Comparison of ENCODE assay signal across 22 cellular contexts in genomic region chr1:36622741-36623648, GRCh38.
DNase-seq lines count a peak whose midpoint lies in the region; ATAC-seq, FAIRE-seq and TF ChIP-seq lines count a peak whose summit lies in the region.
"Had no signal": no experiment of that assay in that cellular context is flagged by ENCODE, and none has a peak within 500 bp of the region (broad histone marks: within the 10 kb centered on the region; RNA-seq: fewer than 3 reads in every experiment).

No MANE protein-coding gene starts in this region.

- no peak overlapping the region for H2AFZ ChIP-seq in HepG2 (ENCODE audit: low read length)

- peak overlapping the region; percentile 39 for H3K27ac ChIP-seq in VCaP
- H3K27ac ChIP-seq in HepG2 (ENCODE audit: extremely low read length, insufficient read depth, low read length), result no peak overlapping the region
- no peak overlapping the region for H3K27ac ChIP-seq in spleen
- H3K27ac ChIP-seq: epithelial cell of prostate, left ventricle myocardium inferior, ovary, tibial nerve had no signal

- no TSS peak for BruUV-seq in HepG2 (replicated peaks; lab: Mats Ljungman, UMichigan)

- in situ Hi-C loops in HepG2 (cut with HindIII; ENCODE audit: extremely low pct_ligation_motif_present, low pct_unique_long_range_greater_than_20kb), result no loop called here

- H3K36me3 ChIP-seq in HepG2 (replicated peaks in 1 of 2; ENCODE audit: control insufficient read depth in 1 of 2, insufficient read depth in 2 of 2, low read length in 2 of 2), result no peaks in the 10 kb centered on the region
- H3K36me3 ChIP-seq in spleen, result no peaks in the 10 kb centered on the region
- H3K36me3 ChIP-seq: left ventricle myocardium inferior, ovary, tibial nerve had no signal

- DNase-seq in Jurkat, Clone E6-1 (ENCODE audit: low read depth, low spot score), result peak; percentile 69
- DNase-seq in HepG2 (ENCODE audit: low spot score) (peak; percentile 10), spleen (peak; percentile 41), A172 (ENCODE audit: low spot score) (no peak), H54 (ENCODE audit: insufficient read length, low spot score) (no peak), NCI-H187 (lab: John Stamatoyannopoulos, UW) (no peak)
- DNase-seq: activated naive CD8-positive, alpha-beta T cell treated with anti-CD3 and anti-CD28 coated beads, Interleukin-2, amount 10 ng/mL, durations not matched to agents 7 days and 5 days; CD8-positive, alpha-beta T cell; H7; left ventricle myocardium inferior; naive thymus-derived CD4-positive, alpha-beta T cell; NCI-H1092; NCI-H1930; NCI-H2227 treated with DMSO at 0.1 percent for 48 hours; NCI-H82; ovary; stimulated activated CD8-positive, alpha-beta memory T cell treated with anti-CD3 and anti-CD28 coated beads, Interleukin-4, amount 100 ng/mL, for 48 hours had no signal

- TF ChIP-seq EP300 in HepG2 (IDR thresholded peaks at IDR 0.05; ENCODE audit: low read depth in 2 of 2, low read length in 2 of 2) (no peak), HepG2 (CRISPR knock-in tag; IDR thresholded peaks at IDR 0.05; ENCODE audit: borderline replicate concordance) (no peak)

- 50% methylated on average over 8 of the region's 13 CpGs for WGBS in HepG2 (ENCODE audit: low lambda C conversion rate)
- 27 to 36% (median 31%) methylated on average over 13 of the region's 13 CpGs for WGBS in spleen, 5 donors

- intact Hi-C loops in HepG2 (cut with micrococcal nuclease; ENCODE audit: unreplicated experiment), result no loop called here
- intact Hi-C loops in spleen (cut with DNase I; ENCODE audit: low total_unique reads), result no loop called here

- no peak for TF ChIP-seq RAD21 in HepG2 (CRISPR knock-in tag; IDR thresholded peaks at IDR 0.05)

- H3K4me1 ChIP-seq in HepG2 (ENCODE audit: insufficient read depth, low read length) (no peaks in the 10 kb centered on the region), spleen (no peaks in the 10 kb centered on the region)
- H3K4me1 ChIP-seq: left ventricle myocardium inferior, tibial nerve had no signal

- H3K27me3 ChIP-seq in HepG2 (ENCODE audit: control insufficient read depth in 1 of 2, insufficient read depth in 2 of 2, low read length in 2 of 2), result no peaks in the 10 kb centered on the region
- peaks cover 0 to 53% (median 3%) of the 10 kb centered on the region in 7 donors for H3K27me3 ChIP-seq in spleen (replicated peaks in 1 of 7)
- H3K27me3 ChIP-seq: ovary had no signal

- FAIRE-seq in HepG2 (lab: Jason Lieb, UNC), result no peak
- FAIRE-seq in H54 (lab: Jason Lieb, UNC), result no peak

- H3K4me3 ChIP-seq in Jurkat, Clone E6-1 (ENCODE audit: low read length), result no peak overlapping the region
- no peak overlapping the region for H3K4me3 ChIP-seq in HepG2 (replicated peaks in 1 of 3; ENCODE audit: insufficient read depth in 1 of 3, low read depth in 2 of 3, low read length in 3 of 3)
- H3K4me3 ChIP-seq in spleen, result no peak overlapping the region
- H3K4me3 ChIP-seq: left ventricle myocardium inferior, ovary, tibial nerve had no signal

- TF ChIP-seq CTCF in VCaP (conservative IDR thresholded peaks at IDR 0.05), result no peak
- TF ChIP-seq CTCF in HepG2 (CRISPR knock-in tag; IDR thresholded peaks at IDR 0.05), result no peak
- no peak for TF ChIP-seq CTCF in spleen (IDR thresholded peaks at IDR 0.05 in 8 of 11, conservative IDR thresholded peaks at IDR 0.05 in 3 of 11)

- no peak overlapping the region for H3K9ac ChIP-seq in HepG2 (ENCODE audit: insufficient read depth, low read depth, low read length)

- CTCF ChIA-PET in HepG2 (lab: Yijun Ruan, JAX; ENCODE audit: low intra/inter-chr PET ratio, low total read pairs), result no interaction called here

- H3K9me3 ChIP-seq in HepG2 (ENCODE audit: low read length), result no peaks in the 10 kb centered on the region
- peaks cover 0 to 8% (median 2%) of the 10 kb centered on the region in 8 donors for H3K9me3 ChIP-seq in spleen

- peak; percentile 85 for ATAC-seq in HepG2
- ATAC-seq: activated T-helper 17 cell treated with anti-CD3 and anti-CD28 coated beads, Interleukin-2, amount 50 U/mL, for 72 hours; CD8-positive, alpha-beta T cell; naive thymus-derived CD4-positive, alpha-beta T cell; WTC11 had no signal

- POLR2A ChIA-PET in HepG2 (lab: Yijun Ruan, JAX), result no interaction called here

- H3K4me2 ChIP-seq in HepG2 (ENCODE audit: low read depth, low read length), result no peak overlapping the region

- TF ChIP-seq POLR2A in HepG2 (IDR thresholded peaks at IDR 0.05; ENCODE audit: insufficient read depth in 1 of 2, low read depth in 2 of 2, low read length in 2 of 2), result no peak
- TF ChIP-seq POLR2A in spleen (IDR thresholded peaks at IDR 0.05), result no peak
- TF ChIP-seq POLR2A in H54 (IDR thresholded peaks at IDR 0.05; ENCODE audit: low read depth, low read length), result no peak

- no peaks in the 10 kb centered on the region for H3K79me2 ChIP-seq in HepG2 (ENCODE audit: insufficient read depth, low read length)

- H4K20me1 ChIP-seq in HepG2 (ENCODE audit: insufficient read depth, low read length), result 0 out of 2 replicates have a peak, but pooled peaks cover 2% of the 10 kb centered on the region

TF ChIP-seq in HepG2, 621 proteins besides CTCF, POLR2A, EP300 and RAD21:
- TF ChIP-seq CREB3 (CRISPR knock-in tag; IDR thresholded peaks at IDR 0.05), result no peak
- no peak for TF ChIP-seq ZFP90 (CRISPR knock-in tag; IDR thresholded peaks at IDR 0.05; ENCODE audit: borderline replicate concordance)
- TF ChIP-seq RFX3 (CRISPR knock-in tag; IDR thresholded peaks at IDR 0.05), result no peak
- TF ChIP-seq NR2F6 (IDR thresholded peaks at IDR 0.05), result no peak
- TF ChIP-seq NR2F6 (CRISPR knock-in tag; IDR thresholded peaks at IDR 0.05), result no peak
- TF ChIP-seq DR1 (CRISPR knock-in tag; IDR thresholded peaks at IDR 0.05), result no peak
- no peak for TF ChIP-seq KDM3A (CRISPR knock-in tag; IDR thresholded peaks at IDR 0.05; ENCODE audit: low read depth)
- TF ChIP-seq KDM5B (CRISPR knock-in tag; IDR thresholded peaks at IDR 0.05; ENCODE audit: borderline replicate concordance), result no peak
- TF ChIP-seq CHCHD3 (CRISPR knock-in tag; IDR thresholded peaks at IDR 0.05), result no peak
- no peak for TF ChIP-seq TARDBP (CRISPR knock-in tag; IDR thresholded peaks at IDR 0.05)
- no peak for TF ChIP-seq ZNF570 (CRISPR knock-in tag; IDR thresholded peaks at IDR 0.05; ENCODE audit: borderline replicate concordance)
- no peak for TF ChIP-seq MXD3 (CRISPR knock-in tag; IDR thresholded peaks at IDR 0.05)

Comparison
In these comparisons a context has a peak if more than half of its experiments do, and no peak if none do; other contexts are left out.
1. DNase-seq: peak in Jurkat, Clone E6-1 (single experiment), HepG2 (single experiment) and spleen (single experiment); none in A172 (single experiment), H54 (single experiment) and NCI-H187 (0 of 2).